ENCODE assay signal across 1 cellular context in the genomic region with DNA sequence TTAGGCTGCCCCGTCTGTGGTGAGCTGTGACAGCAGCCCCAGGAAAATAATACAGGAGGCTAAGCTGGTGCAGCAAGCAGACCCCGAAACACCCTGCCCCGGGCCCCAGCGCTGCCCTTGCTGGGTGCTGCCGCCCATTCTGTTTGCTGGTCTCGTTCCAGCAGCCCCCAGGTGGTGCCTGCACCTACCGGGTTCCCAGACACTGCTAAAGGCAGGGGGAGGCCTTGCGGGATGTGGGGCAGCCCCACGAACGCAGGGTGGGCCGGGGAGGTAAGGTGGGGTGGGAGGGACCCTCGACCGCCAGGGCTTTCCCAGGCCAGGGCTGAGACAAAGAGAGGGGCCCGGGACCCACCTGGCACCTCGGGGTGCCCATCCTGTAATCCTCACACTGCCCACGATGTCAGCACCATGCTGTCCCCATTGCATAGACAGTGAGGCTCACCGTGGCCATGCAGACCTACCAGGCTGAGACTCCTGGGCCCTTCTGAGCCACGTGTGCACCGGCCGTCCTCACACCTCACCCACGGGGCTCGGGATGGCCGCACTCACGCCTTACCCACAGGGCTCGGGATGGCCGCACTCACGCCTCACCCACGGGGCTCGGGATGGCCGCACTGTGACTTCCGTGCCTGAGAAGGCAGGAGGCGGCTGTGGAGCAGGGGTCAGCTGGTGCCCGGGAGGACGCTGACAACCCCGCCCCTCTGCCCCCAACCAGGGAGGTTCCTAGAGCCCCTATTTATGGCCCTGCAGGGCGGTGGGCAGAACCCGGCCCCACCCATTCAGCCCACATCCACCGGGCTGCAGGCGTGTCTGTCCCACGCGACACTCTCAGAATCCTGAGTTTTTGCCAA.
A peak's percentile ranks its signal among the peaks of the same experiment; 100 is the strongest.
TF ChIP-seq lines count a peak whose summit lies in the region.

No MANE protein-coding gene starts in this region.

TF ChIP-seq in HepG2, 621 proteins besides CTCF, POLR2A, EP300 and RAD21:
- TF ChIP-seq, protein P1, sequence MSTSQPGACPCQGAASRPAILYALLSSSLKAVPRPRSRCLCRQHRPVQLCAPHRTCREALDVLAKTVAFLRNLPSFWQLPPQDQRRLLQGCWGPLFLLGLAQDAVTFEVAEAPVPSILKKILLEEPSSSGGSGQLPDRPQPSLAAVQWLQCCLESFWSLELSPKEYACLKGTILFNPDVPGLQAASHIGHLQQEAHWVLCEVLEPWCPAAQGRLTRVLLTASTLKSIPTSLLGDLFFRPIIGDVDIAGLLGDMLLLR (CRISPR knock-in tag; IDR thresholded peaks at IDR 0.05), result no peak
- TF ChIP-seq RORA (CRISPR knock-in tag; IDR thresholded peaks at IDR 0.05) (no peak), SALL1 (CRISPR knock-in tag; IDR thresholded peaks at IDR 0.05) (no peak)
- TF ChIP-seq, protein P2, sequence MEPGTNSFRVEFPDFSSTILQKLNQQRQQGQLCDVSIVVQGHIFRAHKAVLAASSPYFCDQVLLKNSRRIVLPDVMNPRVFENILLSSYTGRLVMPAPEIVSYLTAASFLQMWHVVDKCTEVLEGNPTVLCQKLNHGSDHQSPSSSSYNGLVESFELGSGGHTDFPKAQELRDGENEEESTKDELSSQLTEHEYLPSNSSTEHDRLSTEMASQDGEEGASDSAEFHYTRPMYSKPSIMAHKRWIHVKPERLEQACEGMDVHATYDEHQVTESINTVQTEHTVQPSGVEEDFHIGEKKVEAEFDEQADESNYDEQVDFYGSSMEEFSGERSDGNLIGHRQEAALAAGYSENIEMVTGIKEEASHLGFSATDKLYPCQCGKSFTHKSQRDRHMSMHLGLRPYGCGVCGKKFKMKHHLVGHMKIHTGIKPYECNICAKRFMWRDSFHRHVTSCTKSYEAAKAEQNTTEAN (CRISPR knock-in tag; conservative IDR thresholded peaks at IDR 0.05), result no peak
- TF ChIP-seq, protein P3, sequence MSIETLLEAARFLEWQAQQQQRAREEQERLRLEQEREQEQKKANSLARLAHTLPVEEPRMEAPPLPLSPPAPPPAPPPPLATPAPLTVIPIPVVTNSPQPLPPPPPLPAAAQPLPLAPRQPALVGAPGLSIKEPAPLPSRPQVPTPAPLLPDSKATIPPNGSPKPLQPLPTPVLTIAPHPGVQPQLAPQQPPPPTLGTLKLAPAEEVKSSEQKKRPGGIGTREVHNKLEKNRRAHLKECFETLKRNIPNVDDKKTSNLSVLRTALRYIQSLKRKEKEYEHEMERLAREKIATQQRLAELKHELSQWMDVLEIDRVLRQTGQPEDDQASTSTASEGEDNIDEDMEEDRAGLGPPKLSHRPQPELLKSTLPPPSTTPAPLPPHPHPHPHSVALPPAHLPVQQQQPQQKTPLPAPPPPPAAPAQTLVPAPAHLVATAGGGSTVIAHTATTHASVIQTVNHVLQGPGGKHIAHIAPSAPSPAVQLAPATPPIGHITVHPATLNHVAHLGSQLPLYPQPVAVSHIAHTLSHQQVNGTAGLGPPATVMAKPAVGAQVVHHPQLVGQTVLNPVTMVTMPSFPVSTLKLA (IDR thresholded peaks at IDR 0.05), result 0 out of 2 replicates have a peak, but pooled peaks have one; percentile 15
